Comparison of ENCODE assay signal across 2 cellular contexts in the genomic region with DNA sequence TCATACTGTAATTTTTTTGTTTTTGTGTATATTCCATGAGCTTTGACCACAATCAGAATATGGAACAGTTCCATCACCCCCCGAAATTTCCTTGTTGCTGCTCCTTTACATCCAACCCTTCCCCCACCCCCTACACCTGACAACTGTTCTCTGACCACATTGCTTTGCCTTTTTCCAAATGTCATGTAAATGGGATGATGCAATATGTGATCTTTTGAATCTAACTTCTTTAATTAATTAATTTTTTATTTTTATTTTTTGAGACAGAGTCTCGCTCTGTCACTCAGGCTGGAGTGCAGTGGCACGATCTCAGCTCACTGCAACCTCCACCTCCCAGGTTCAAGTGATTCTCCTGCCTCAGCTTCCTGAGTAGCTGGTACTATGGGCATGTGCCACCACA.
TF ChIP-seq lines count a peak whose summit lies in the region.
"Not testable (repeated sequence)": the region's sequence is repeated elsewhere in the genome, so short reads cannot be mapped to it uniquely, and the experiment has no call there.

No MANE protein-coding gene starts in this region.

TF ChIP-seq in IMR-90, 13 proteins besides CTCF, POLR2A, EP300 and RAD21:
- TF ChIP-seq CEBPB (IDR thresholded peaks at IDR 0.05; ENCODE audit: low read depth, low read length), result peak; percentile 41
TF ChIP-seq in IMR-90: peak in this region for 1; not testable (repeated sequence) for 12.

TF ChIP-seq in K562, 482 proteins besides CTCF, POLR2A, EP300 and RAD21:
- TF ChIP-seq CEBPG (CRISPR knock-in tag; IDR thresholded peaks at IDR 0.05), result not testable (repeated sequence)
- TF ChIP-seq CEBPG (tag; conservative IDR thresholded peaks at IDR 0.05 in 1 of 2, IDR thresholded peaks at IDR 0.05 in 1 of 2), result peak in 1 of 2 experiments; percentile 77; a peak in 3 of 4 replicates
- TF ChIP-seq, protein P1, sequence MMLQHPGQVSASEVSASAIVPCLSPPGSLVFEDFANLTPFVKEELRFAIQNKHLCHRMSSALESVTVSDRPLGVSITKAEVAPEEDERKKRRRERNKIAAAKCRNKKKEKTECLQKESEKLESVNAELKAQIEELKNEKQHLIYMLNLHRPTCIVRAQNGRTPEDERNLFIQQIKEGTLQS (IDR thresholded peaks at IDR 0.05), result peak; percentile 55; the same call in 1 of the 2 replicates
- TF ChIP-seq, protein P1 (CRISPR knock-in tag; conservative IDR thresholded peaks at IDR 0.05), result not testable (repeated sequence)
- TF ChIP-seq, protein P2, sequence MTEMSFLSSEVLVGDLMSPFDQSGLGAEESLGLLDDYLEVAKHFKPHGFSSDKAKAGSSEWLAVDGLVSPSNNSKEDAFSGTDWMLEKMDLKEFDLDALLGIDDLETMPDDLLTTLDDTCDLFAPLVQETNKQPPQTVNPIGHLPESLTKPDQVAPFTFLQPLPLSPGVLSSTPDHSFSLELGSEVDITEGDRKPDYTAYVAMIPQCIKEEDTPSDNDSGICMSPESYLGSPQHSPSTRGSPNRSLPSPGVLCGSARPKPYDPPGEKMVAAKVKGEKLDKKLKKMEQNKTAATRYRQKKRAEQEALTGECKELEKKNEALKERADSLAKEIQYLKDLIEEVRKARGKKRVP (CRISPR knock-in tag; IDR thresholded peaks at IDR 0.05), result peak; percentile 57; the same call in 1 of the 2 replicates
